ENCODE assay signal across 1 cellular context in the genomic region with DNA sequence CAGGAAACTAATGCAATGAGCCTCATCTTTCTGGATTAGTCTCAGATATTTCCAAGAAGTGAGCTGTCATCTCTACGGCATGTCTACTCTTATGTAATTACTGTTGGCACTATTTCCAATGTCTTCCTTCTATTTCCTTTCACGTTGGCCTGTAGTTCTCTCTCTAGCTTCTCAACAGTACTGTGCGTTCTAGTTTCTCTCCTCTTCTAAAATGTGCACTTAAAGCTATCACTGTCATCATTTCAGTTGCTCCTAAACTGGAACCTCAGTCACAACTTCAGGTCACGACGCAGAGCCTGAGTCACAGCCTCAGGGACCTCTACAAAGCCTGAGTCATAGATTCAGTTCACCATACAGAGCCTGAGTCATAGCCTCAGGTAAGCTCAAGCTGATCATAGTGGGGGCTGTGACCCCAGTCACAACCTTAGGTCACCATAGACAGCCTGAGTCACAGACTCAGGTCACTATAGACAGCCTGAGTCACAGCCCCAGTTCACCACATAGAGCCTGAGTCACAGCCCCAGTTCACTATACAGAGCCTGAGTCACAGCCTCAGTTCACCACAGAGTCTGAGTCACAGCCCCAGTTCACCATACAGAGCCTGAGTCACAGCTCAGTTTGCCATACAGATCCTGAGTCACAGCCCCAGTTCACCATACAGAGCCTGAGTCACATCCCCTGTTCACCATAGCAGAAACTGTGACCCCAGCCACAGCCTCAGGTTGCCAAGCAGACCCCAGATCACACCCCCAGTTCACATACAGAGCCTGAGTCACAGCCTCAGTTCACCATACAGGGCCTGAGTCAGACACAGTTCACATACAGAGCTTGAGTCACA.
TF ChIP-seq lines count a peak whose summit lies in the region.

No MANE protein-coding gene starts in this region.

TF ChIP-seq in GM23338, 12 proteins besides CTCF, POLR2A, EP300 and RAD21 (continued from another document):
- TF ChIP-seq, protein P1, sequence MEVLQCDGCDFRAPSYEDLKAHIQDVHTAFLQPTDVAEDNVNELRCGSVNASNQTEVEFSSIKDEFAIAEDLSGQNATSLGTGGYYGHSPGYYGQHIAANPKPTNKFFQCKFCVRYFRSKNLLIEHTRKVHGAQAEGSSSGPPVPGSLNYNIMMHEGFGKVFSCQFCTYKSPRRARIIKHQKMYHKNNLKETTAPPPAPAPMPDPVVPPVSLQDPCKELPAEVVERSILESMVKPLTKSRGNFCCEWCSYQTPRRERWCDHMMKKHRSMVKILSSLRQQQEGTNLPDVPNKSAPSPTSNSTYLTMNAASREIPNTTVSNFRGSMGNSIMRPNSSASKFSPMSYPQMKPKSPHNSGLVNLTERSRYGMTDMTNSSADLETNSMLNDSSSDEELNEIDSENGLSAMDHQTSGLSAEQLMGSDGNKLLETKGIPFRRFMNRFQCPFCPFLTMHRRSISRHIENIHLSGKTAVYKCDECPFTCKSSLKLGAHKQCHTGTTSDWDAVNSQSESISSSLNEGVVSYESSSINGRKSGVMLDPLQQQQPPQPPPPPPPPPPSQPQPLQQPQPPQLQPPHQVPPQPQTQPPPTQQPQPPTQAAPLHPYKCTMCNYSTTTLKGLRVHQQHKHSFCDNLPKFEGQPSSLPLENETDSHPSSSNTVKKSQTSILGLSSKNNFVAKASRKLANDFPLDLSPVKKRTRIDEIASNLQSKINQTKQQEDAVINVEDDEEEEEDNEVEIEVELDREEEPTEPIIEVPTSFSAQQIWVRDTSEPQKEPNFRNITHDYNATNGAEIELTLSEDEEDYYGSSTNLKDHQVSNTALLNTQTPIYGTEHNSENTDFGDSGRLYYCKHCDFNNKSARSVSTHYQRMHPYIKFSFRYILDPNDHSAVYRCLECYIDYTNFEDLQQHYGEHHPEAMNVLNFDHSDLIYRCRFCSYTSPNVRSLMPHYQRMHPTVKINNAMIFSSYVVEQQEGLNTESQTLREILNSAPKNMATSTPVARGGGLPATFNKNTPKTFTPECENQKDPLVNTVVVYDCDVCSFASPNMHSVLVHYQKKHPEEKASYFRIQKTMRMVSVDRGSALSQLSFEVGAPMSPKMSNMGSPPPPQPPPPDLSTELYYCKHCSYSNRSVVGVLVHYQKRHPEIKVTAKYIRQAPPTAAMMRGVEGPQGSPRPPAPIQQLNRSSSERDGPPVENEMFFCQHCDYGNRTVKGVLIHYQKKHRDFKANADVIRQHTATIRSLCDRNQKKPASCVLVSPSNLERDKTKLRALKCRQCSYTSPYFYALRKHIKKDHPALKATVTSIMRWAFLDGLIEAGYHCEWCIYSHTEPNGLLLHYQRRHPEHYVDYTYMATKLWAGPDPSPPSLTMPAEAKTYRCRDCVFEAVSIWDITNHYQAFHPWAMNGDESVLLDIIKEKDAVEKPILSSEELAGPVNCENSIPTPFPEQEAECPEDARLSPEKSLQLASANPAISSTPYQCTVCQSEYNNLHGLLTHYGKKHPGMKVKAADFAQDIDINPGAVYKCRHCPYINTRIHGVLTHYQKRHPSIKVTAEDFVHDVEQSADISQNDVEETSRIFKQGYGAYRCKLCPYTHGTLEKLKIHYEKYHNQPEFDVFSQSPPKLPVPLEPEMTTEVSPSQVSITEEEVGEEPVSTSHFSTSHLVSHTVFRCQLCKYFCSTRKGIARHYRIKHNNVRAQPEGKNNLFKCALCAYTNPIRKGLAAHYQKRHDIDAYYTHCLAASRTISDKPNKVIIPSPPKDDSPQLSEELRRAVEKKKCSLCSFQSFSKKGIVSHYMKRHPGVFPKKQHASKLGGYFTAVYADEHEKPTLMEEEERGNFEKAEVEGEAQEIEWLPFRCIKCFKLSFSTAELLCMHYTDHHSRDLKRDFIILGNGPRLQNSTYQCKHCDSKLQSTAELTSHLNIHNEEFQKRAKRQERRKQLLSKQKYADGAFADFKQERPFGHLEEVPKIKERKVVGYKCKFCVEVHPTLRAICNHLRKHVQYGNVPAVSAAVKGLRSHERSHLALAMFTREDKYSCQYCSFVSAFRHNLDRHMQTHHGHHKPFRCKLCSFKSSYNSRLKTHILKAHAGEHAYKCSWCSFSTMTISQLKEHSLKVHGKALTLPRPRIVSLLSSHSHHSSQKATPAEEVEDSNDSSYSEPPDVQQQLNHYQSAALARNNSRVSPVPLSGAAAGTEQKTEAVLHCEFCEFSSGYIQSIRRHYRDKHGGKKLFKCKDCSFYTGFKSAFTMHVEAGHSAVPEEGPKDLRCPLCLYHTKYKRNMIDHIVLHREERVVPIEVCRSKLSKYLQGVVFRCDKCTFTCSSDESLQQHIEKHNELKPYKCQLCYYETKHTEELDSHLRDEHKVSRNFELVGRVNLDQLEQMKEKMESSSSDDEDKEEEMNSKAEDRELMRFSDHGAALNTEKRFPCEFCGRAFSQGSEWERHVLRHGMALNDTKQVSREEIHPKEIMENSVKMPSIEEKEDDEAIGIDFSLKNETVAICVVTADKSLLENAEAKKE (CRISPR knock-in tag; IDR thresholded peaks at IDR 0.05): no peak
- no peak for TF ChIP-seq NANOG (IDR thresholded peaks at IDR 0.05; ENCODE audit: borderline replicate concordance)
